8 cellular contexts compared by ENCODE assay signal in the genomic region with DNA sequence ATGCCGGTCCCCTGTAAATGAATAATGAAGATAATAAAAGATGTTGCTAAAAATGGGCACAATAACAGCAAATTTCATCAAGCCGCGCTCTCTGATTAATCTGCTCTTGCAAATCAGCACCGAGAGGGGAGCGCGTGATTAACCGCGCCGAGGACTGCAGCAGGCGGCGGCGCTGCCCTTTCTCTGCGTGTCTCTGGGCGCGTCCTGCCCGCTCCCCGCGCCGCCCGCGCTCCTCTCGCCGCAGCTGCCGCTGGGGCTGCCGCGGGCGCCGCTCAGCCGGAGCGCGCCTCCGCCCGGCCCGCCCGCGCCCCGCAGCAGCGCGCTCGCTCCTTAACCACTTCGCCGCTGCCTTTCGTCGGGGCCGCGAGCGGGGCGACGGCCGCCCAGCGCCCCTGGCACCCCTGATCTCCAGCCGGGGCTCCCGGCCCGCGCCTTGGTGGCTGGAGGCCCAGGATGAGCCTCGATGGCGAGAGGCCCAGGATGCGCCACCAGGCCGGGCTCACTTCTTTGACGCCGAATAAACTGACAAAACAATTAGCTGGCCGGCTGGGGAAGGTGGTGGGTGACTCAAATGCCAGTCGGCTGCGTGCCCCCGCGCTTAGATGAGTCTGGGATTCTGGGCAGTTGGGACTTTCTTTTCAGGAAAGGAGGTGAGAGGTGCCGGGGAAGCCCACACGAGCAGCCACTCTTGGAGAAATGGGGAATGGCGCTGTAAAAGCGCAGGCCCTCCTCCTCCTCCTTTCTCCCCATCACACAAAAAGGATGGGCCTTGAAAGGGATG.
DNase-seq lines count a peak whose midpoint lies in the region; ATAC-seq and TF ChIP-seq lines count a peak whose summit lies in the region.

No MANE protein-coding gene starts in this region.

- intact Hi-C loops in lower leg skin (cut with DNase I; ENCODE audit: low total_unique reads), result no loop called here

- TF ChIP-seq EP300 in tibial nerve (IDR thresholded peaks at IDR 0.05), result no peak

- DNase-seq in BE2C (peak; percentile 53), NCI-H1105 treated with DMSO at 0.1 percent for 48 hours (lab: John Stamatoyannopoulos, UW) (peak; percentile 71), ecto neural progenitor cell (ENCODE audit: low spot score) (peak; percentile 73), lower leg skin (ENCODE audit: low spot score in 2 of 2) (no peak), tibial nerve (ENCODE audit: low spot score in 2 of 2) (no peak)
- DNase-seq in activated CD8-positive, alpha-beta memory T cell treated with anti-CD3 and anti-CD28 coated beads, Interleukin-2, amount 50 U/mL, for 48 hours, result no peak

- no peak for TF ChIP-seq POLR2A in lower leg skin (IDR thresholded peaks at IDR 0.05)
- peak; percentile 7 to 24 for TF ChIP-seq POLR2A in tibial nerve (IDR thresholded peaks at IDR 0.05)

- no peaks in the 10 kb centered on the region for H3K4me1 ChIP-seq in BE2C
- H3K4me1 ChIP-seq in tibial nerve, result peaks cover 0 to 7% (median 0%) of the 10 kb centered on the region in 4 donors

- peak overlapping the region; percentile 63 to 90 (median 86) for H3K27ac ChIP-seq in tibial nerve

- no peak for ATAC-seq in HG02678 (IDR thresholded peaks at IDR 0.05; ENCODE audit: unreplicated experiment)
- ATAC-seq in GM18907 (IDR thresholded peaks at IDR 0.05; ENCODE audit: unreplicated experiment), result no peak

- H3K4me3 ChIP-seq in BE2C (ENCODE audit: low read depth, low read length) (peak overlapping the region; percentile 62), lower leg skin (ENCODE audit: low read depth, poor library complexity, severe bottlenecking) (peak overlapping the region; percentile 19), tibial nerve (peak overlapping the region; percentile 26 to 61 (median 46))

- H3K36me3 ChIP-seq in BE2C (no peaks in the 10 kb centered on the region), tibial nerve (no peaks in the 10 kb centered on the region)

- 5 to 9% methylated on average over 31 to 39 of the region's 70 CpGs for WGBS in lower leg skin, 2 donors
- 3 to 6% methylated on average over 31 to 65 of the region's 70 CpGs for WGBS in tibial nerve, 2 donors

- H3K27me3 ChIP-seq in BE2C (no peaks in the 10 kb centered on the region), tibial nerve (no peaks in the 10 kb centered on the region)

- H3K9me3 ChIP-seq in BE2C, result no peaks in the 10 kb centered on the region
- H3K9me3 ChIP-seq in tibial nerve, result peaks cover 0 to 12% (median 0%) of the 10 kb centered on the region in 4 donors

- TF ChIP-seq CTCF in BE2C (IDR thresholded peaks at IDR 0.05; ENCODE audit: low read depth, low read length), result no peak
- TF ChIP-seq CTCF in lower leg skin (IDR thresholded peaks at IDR 0.05), result no peak
- TF ChIP-seq CTCF in tibial nerve (IDR thresholded peaks at IDR 0.05), result no peak

Comparison
In these comparisons a context has a peak if more than half of its experiments do, and no peak if none do; other contexts are left out.
1. DNase-seq: peak in BE2C (single experiment), NCI-H1105 treated with DMSO at 0.1 percent for 48 hours (single experiment) and ecto neural progenitor cell (single experiment); none in lower leg skin (0 of 2), tibial nerve (0 of 2) and activated CD8-positive, alpha-beta memory T cell treated with anti-CD3 and anti-CD28 coated beads, Interleukin-2, amount 50 U/mL, for 48 hours (single experiment).
2. POLR2A ChIP-seq: peak in tibial nerve (2 of 2); none in lower leg skin (0 of 2).
3. Peak in every context shown above with its lines, with median percentiles within 50 percentile points of each other: H3K4me3 ChIP-seq.